Comparison of ENCODE assay signal across 10 cellular contexts in genomic region chr1:85328713-85329376, GRCh38. TPM values are rescaled to one million over a fixed set of nuclear protein-coding genes. Genes with fewer than 3 reads are reported as not detected.
A peak's percentile ranks its signal among the peaks of the same experiment; 100 is the strongest.
DNase-seq lines count a peak whose midpoint lies in the region; ATAC-seq and TF ChIP-seq lines count a peak whose summit lies in the region.
"Had no signal": no experiment of that assay in that cellular context is flagged by ENCODE, and none has a peak within 500 bp of the region (broad histone marks: within the 10 kb centered on the region; RNA-seq: fewer than 3 reads in every experiment).

No MANE protein-coding gene starts in this region.

- H3K27ac ChIP-seq in SJSA1 (peak overlapping the region; percentile 100), psoas muscle (peak overlapping the region; percentile 83), tibial nerve (peak overlapping the region in 1 of 4 donors; percentile 40), neural progenitor cell (no peak overlapping the region)

- H3K4me1 ChIP-seq in SJSA1 (replicated peaks), result peaks cover 77% of the 10 kb centered on the region
- H3K4me1 ChIP-seq in psoas muscle, result peaks cover 26% of the 10 kb centered on the region
- peaks cover 0 to 20% (median 0%) of the 10 kb centered on the region in 4 donors for H3K4me1 ChIP-seq in tibial nerve
- H3K4me1 ChIP-seq in neural progenitor cell, result no peaks in the 10 kb centered on the region

- DNase-seq in ELR (ENCODE audit: low read depth) (peak; percentile 100), SJSA1 (ENCODE audit: low read depth in 1 of 2, low spot score in 2 of 2) (peak; percentile 94 to 99), foreskin melanocyte (peak; percentile 44), psoas muscle (peak in 1 of 2 donors; percentile 33), tibial nerve (ENCODE audit: low spot score in 2 of 2) (no peak), neural progenitor cell (ENCODE audit: low spot score) (no peak), T-cell (no peak), NOMO-1 treated with dmso at 0.1 percent for 144 hours (lab: John Stamatoyannopoulos, UW; ENCODE audit: unreplicated experiment) (no peak)
- DNase-seq: NCI-H82; stimulated activated naive CD4-positive, alpha-beta T cell had no signal

- TF ChIP-seq EP300 in tibial nerve (IDR thresholded peaks at IDR 0.05), result peak in 1 of 2 donors; percentile 40

- H4K20me1 ChIP-seq in neural progenitor cell (ENCODE audit: low read depth), result no peaks in the 10 kb centered on the region

- H3K27me3 Mint-ChIP-seq in neural progenitor cell (ENCODE audit: insufficient read depth, low read depth) (peaks cover 2% of the 10 kb centered on the region), T-cell (peaks cover 0 to 7% of the 10 kb centered on the region in 2 donors)

- ATAC-seq in psoas muscle (peak; percentile 20 to 48 (median 46)), T-cell (replicated peaks in 1 of 4) (no peak)

- H3K79me2 ChIP-seq in neural progenitor cell (ENCODE audit: low read depth), result no peaks in the 10 kb centered on the region

- H3K4me3 ChIP-seq in SJSA1, result no peak overlapping the region
- H3K4me3 ChIP-seq in psoas muscle, result no peak overlapping the region
- H3K4me3 ChIP-seq in tibial nerve, result no peak overlapping the region
- H3K4me3 ChIP-seq in neural progenitor cell, result no peak overlapping the region

- POLR2A ChIA-PET in T-cell (lab: Charles Lee), result no interaction called here

- H3F3A ChIP-seq in neural progenitor cell (ENCODE audit: low read depth), result no peaks in the 10 kb centered on the region

- H3K36me3 ChIP-seq in SJSA1 (peaks cover 6% of the 10 kb centered on the region), psoas muscle (ENCODE audit: insufficient read depth in 1 of 2, low read depth in 1 of 2) (no peaks in the 10 kb centered on the region), tibial nerve (no peaks in the 10 kb centered on the region), neural progenitor cell (no peaks in the 10 kb centered on the region)

- no peaks in the 10 kb centered on the region for H3K27me3 ChIP-seq in SJSA1 (replicated peaks)
- no peaks in the 10 kb centered on the region for H3K27me3 ChIP-seq in psoas muscle (ENCODE audit: insufficient read depth in 3 of 3, low read length in 2 of 3)
- no peaks in the 10 kb centered on the region for H3K27me3 ChIP-seq in tibial nerve
- no peaks in the 10 kb centered on the region for H3K27me3 ChIP-seq in neural progenitor cell

- TF ChIP-seq CTCF in psoas muscle (IDR thresholded peaks at IDR 0.05), result no peak
- no peak for TF ChIP-seq CTCF in tibial nerve (IDR thresholded peaks at IDR 0.05)
- TF ChIP-seq CTCF in neural progenitor cell (IDR thresholded peaks at IDR 0.05), result no peak

- H3K4me2 ChIP-seq in neural progenitor cell, result no peak overlapping the region

- no peak overlapping the region for H2AFZ ChIP-seq in neural progenitor cell (replicated peaks)

- H3K4me1 Mint-ChIP-seq in neural progenitor cell (peaks cover 29% of the 10 kb centered on the region), T-cell (peaks cover 0 to 3% (median 0%) of the 10 kb centered on the region in 3 donors)

- H3K27ac Mint-ChIP-seq in neural progenitor cell, result no peak overlapping the region
- H3K27ac Mint-ChIP-seq in T-cell, result no peak overlapping the region

- TF ChIP-seq POLR2A in tibial nerve (IDR thresholded peaks at IDR 0.05), result no peak

- WGBS in psoas muscle, 3 donors, result 44 to 64% (median 45%) methylated on average over 3 of the region's 3 CpGs
- 54 to 72% methylated on average over 3 of the region's 3 CpGs for WGBS in tibial nerve, 2 donors

- H3K9me3 Mint-ChIP-seq in neural progenitor cell (peaks cover 12% of the 10 kb centered on the region), T-cell (peaks cover 8 to 12% (median 10%) of the 10 kb centered on the region in 3 donors)

- CTCF ChIA-PET in T-cell (lab: Charles Lee), result no interaction called here

- intact Hi-C loops in psoas muscle (cut with DNase I), result no loop called here

- H3K4me3 Mint-ChIP-seq in neural progenitor cell (no peak overlapping the region), T-cell (no peak overlapping the region)

- H3K9me3 ChIP-seq in SJSA1 (replicated peaks) (no peaks in the 10 kb centered on the region), psoas muscle (no peaks in the 10 kb centered on the region), tibial nerve (peaks cover 0 to under 1% (median 0%) of the 10 kb centered on the region in 4 donors), neural progenitor cell (ENCODE audit: low read depth) (no peaks in the 10 kb centered on the region)

- peaks cover 4% of the 10 kb centered on the region for H3K36me3 Mint-ChIP-seq in neural progenitor cell
- peaks cover 6% of the 10 kb centered on the region for H3K36me3 Mint-ChIP-seq in T-cell

- no peak overlapping the region for H3K9ac ChIP-seq in neural progenitor cell

RNA-seq across cellular contexts. Expression of gene BCL10, which starts 52.4 kb away (rescaled TPM):
- 26.8 and 31.9 TPM in 2 replicates for total RNA-seq in SJSA1 (2014; rRNA removed; shearing (Covaris generic))
- 10 to 100 TPM in 1 of 4 donors, 1 to 10 TPM in 3; 4.2 to 10.9 (median 8.7) TPM for total RNA-seq in psoas muscle
- polyA plus RNA-seq in psoas muscle, result 1 to 10 TPM; 2.9 to 8.9 (median 5.2) TPM
- total RNA-seq in tibial nerve, result 10 to 100 TPM; 12.6 to 20.3 (median 13.0) TPM
- total RNA-seq in neural progenitor cell (ENCODE audit: low replicate concordance), result 17.4 and 28.2 TPM in 2 replicates
- 10 to 100 TPM; 25.8 to 40.0 (median 28.0) TPM for total RNA-seq in T-cell

Comparison
In these comparisons a context has a peak if more than half of its experiments do, and no peak if none do; other contexts are left out.
1. DNase-seq: peak in ELR (single experiment), SJSA1 (2 of 2) and foreskin melanocyte (single experiment); none in tibial nerve (0 of 2), neural progenitor cell (single experiment), T-cell (0 of 34) and NOMO-1 treated with dmso at 0.1 percent for 144 hours (single experiment).
2. ATAC-seq: peak in psoas muscle (4 of 4); none in T-cell (0 of 4).